ENCODE assay signal across 24 cellular contexts in the genomic region with DNA sequence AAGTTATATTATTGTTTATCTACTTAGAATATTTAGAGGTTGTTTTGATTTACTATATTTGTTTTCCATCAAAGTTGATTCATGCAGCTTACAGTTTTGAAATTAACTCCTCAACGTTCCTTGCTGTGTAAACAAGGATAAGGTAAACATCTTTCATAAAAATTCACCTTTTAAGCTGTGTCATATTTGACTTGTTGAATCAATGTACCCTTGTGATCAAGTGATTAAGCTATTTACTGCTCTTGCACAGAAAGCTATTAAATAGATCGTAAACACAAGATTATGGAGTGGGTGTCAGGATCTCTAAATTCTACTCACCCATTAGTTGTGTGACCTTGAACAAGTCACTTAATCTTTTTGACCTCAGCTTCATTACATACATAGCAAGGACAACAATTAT.
"Had no signal": no experiment of that assay in that cellular context is flagged by ENCODE, and none has a peak within 500 bp of the region (broad histone marks: within the 10 kb centered on the region; RNA-seq: fewer than 3 reads in every experiment).

No MANE protein-coding gene starts in this region.

- DNase-seq: activated CD4-positive, alpha-beta T cell treated with anti-CD3 and anti-CD28 coated beads for 36 hours; activated CD4-positive, CD25-positive, alpha-beta regulatory T cell; activated CD8-positive, alpha-beta memory T cell treated with anti-CD3 and anti-CD28 coated beads, Interleukin-2, amount 10 ng/mL, durations not matched to agents 7 days and 5 days; activated CD8-positive, alpha-beta T cell treated with anti-CD3 and anti-CD28 coated beads, Interleukin-2, amount 10 ng/mL, durations not matched to agents 7 days and 5 days; activated naive CD8-positive, alpha-beta T cell treated with anti-CD3 and anti-CD28 coated beads, Interleukin-2, amount 50 U/mL, for 24 hours; activated T-cell treated with anti-CD3 and anti-CD28 coated beads, Interleukin-2, amount 50 U/mL, for 48 hours; amygdala; caudate nucleus; cortex of kidney; foreskin keratinocyte; heart left ventricle; hypothalamus; immature natural killer cell; kidney; naive B cell; pancreas; right cardiac atrium; spleen; stimulated activated naive CD4-positive, alpha-beta T cell had no signal

- ATAC-seq: activated CD4-positive, alpha-beta T cell treated with anti-CD3 and anti-CD28 coated beads for 36 hours; activated CD8-positive, alpha-beta memory T cell treated with anti-CD3 and anti-CD28 coated beads, Interleukin-2, amount 10 ng/mL, durations not matched to agents 7 days and 5 days; activated CD8-positive, alpha-beta T cell treated with anti-CD3 and anti-CD28 coated beads, Interleukin-2, amount 10 ng/mL, durations not matched to agents 7 days and 5 days; activated naive CD8-positive, alpha-beta T cell treated with anti-CD3 and anti-CD28 coated beads, Interleukin-2, amount 50 U/mL, for 24 hours; esophagus mucosa; foreskin keratinocyte; heart left ventricle; pancreas; right cardiac atrium had no signal

- H3K27me3 Mint-ChIP-seq: activated CD4-positive, alpha-beta T cell treated with anti-CD3 and anti-CD28 coated beads for 36 hours; activated CD8-positive, alpha-beta memory T cell treated with anti-CD3 and anti-CD28 coated beads, Interleukin-2, amount 10 ng/mL, durations not matched to agents 7 days and 5 days; activated naive CD4-positive, alpha-beta T cell treated with anti-CD3 and anti-CD28 coated beads, Interleukin-2, amount 50 U/mL, for 24 hours; activated naive CD8-positive, alpha-beta T cell treated with anti-CD3 and anti-CD28 coated beads, Interleukin-2, amount 50 U/mL, for 24 hours; naive B cell had no signal

- H3K4me3 ChIP-seq: heart left ventricle, pancreas, spleen, tibial nerve had no signal

- H3K36me3 Mint-ChIP-seq: activated CD8-positive, alpha-beta memory T cell treated with anti-CD3 and anti-CD28 coated beads, Interleukin-2, amount 10 ng/mL, durations not matched to agents 7 days and 5 days; activated naive CD4-positive, alpha-beta T cell treated with anti-CD3 and anti-CD28 coated beads, Interleukin-2, amount 50 U/mL, for 24 hours; immature natural killer cell; mesothelial cell of epicardium; naive B cell had no signal

- H3K27ac Mint-ChIP-seq: activated CD4-positive, alpha-beta T cell treated with anti-CD3 and anti-CD28 coated beads for 36 hours; activated CD8-positive, alpha-beta memory T cell treated with anti-CD3 and anti-CD28 coated beads, Interleukin-2, amount 10 ng/mL, durations not matched to agents 7 days and 5 days; activated CD8-positive, alpha-beta T cell treated with anti-CD3 and anti-CD28 coated beads, Interleukin-2, amount 10 ng/mL, durations not matched to agents 7 days and 5 days; activated naive CD4-positive, alpha-beta T cell treated with anti-CD3 and anti-CD28 coated beads, Interleukin-2, amount 50 U/mL, for 24 hours; activated naive CD8-positive, alpha-beta T cell treated with anti-CD3 and anti-CD28 coated beads, Interleukin-2, amount 50 U/mL, for 24 hours; activated T-helper 2 cell treated with anti-CD3 and anti-CD28 coated beads, Interferon-gamma antibody, Interleukin-2, Interleukin-4, amounts not matched to agents 10 μg/mL and 5 μg/mL and 100 μg/mL, durations not matched to agents 14 hours and 24 hours and 36 hours; immature natural killer cell; mesothelial cell of epicardium; naive B cell had no signal

- H3K4me1 ChIP-seq: foreskin keratinocyte, heart left ventricle, pancreas, spleen had no signal

- H3K27me3 ChIP-seq: foreskin keratinocyte, heart left ventricle, pancreas, spleen, tibial nerve had no signal

- H3K9me3 ChIP-seq: heart left ventricle, pancreas, spleen, tibial nerve had no signal

- H3K36me3 ChIP-seq: heart left ventricle, pancreas, spleen, tibial nerve had no signal

- H3K4me3 Mint-ChIP-seq: activated CD4-positive, alpha-beta T cell treated with anti-CD3 and anti-CD28 coated beads for 36 hours; activated CD8-positive, alpha-beta memory T cell treated with anti-CD3 and anti-CD28 coated beads, Interleukin-2, amount 10 ng/mL, durations not matched to agents 7 days and 5 days; activated CD8-positive, alpha-beta T cell treated with anti-CD3 and anti-CD28 coated beads, Interleukin-2, amount 10 ng/mL, durations not matched to agents 7 days and 5 days; activated naive CD4-positive, alpha-beta T cell treated with anti-CD3 and anti-CD28 coated beads, Interleukin-2, amount 50 U/mL, for 24 hours; activated naive CD8-positive, alpha-beta T cell treated with anti-CD3 and anti-CD28 coated beads, Interleukin-2, amount 50 U/mL, for 24 hours; immature natural killer cell; mesothelial cell of epicardium; naive B cell had no signal

- H3K4me1 Mint-ChIP-seq: activated CD4-positive, alpha-beta T cell treated with anti-CD3 and anti-CD28 coated beads for 36 hours; activated CD8-positive, alpha-beta memory T cell treated with anti-CD3 and anti-CD28 coated beads, Interleukin-2, amount 10 ng/mL, durations not matched to agents 7 days and 5 days; activated naive CD4-positive, alpha-beta T cell treated with anti-CD3 and anti-CD28 coated beads, Interleukin-2, amount 50 U/mL, for 24 hours; activated naive CD8-positive, alpha-beta T cell treated with anti-CD3 and anti-CD28 coated beads, Interleukin-2, amount 50 U/mL, for 24 hours; immature natural killer cell; mesothelial cell of epicardium; naive B cell had no signal

- H3K27ac ChIP-seq: foreskin keratinocyte, heart left ventricle, pancreas, spleen, tibial nerve had no signal

- H3K9me3 Mint-ChIP-seq: activated naive CD4-positive, alpha-beta T cell treated with anti-CD3 and anti-CD28 coated beads, Interleukin-2, amount 50 U/mL, for 24 hours; activated naive CD8-positive, alpha-beta T cell treated with anti-CD3 and anti-CD28 coated beads, Interleukin-2, amount 50 U/mL, for 24 hours; mesothelial cell of epicardium had no signal
